ENCODE assay signal across 10 cellular contexts in the genomic region with DNA sequence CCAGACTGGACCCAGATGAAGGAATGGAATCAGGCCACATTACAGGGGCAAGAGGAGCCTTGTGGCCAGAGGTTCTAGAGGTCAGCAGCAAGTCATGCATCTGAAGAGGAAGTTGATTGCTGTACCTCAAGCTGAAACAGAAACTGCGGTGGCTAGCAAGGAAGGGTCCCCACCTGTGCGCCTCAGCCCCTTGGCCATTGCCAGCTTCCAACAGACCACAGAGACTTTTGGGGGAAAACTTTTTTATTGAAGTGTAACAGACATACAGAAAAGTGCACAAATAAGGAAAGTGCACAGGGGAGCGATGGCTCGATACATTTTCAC. TPM values are rescaled to one million over a fixed set of nuclear protein-coding genes. Genes with fewer than 3 reads are reported as not detected.
A peak's percentile ranks its signal among the peaks of the same experiment; 100 is the strongest.
DNase-seq lines count a peak whose midpoint lies in the region; ATAC-seq and TF ChIP-seq lines count a peak whose summit lies in the region.
"Had no signal": no experiment of that assay in that cellular context is flagged by ENCODE, and none has a peak within 500 bp of the region (broad histone marks: within the 10 kb centered on the region; RNA-seq: fewer than 3 reads in every experiment).

No MANE protein-coding gene starts in this region.

- H3K27ac ChIP-seq in CD8-positive, alpha-beta memory T cell (ENCODE audit: low read depth, low read length), result peak overlapping the region; percentile 1
- no peak overlapping the region for H3K27ac ChIP-seq in coronary artery
- H3K27ac ChIP-seq: parathyroid adenoma had no signal

- peaks cover 0 to 1% of the 10 kb centered on the region in 2 donors for H3K27me3 Mint-ChIP-seq in CD8-positive, alpha-beta memory T cell
- peaks cover 8% of the 10 kb centered on the region for H3K27me3 Mint-ChIP-seq in T-helper 17 cell

- POLR2A ChIA-PET in CD8-positive, alpha-beta memory T cell (lab: Charles Lee), result no interaction called here

- peak; percentile 97 for ATAC-seq in GM19438 (IDR thresholded peaks at IDR 0.05; ENCODE audit: low read depth, unreplicated experiment)
- peak; percentile 89 for ATAC-seq in HG03108 (IDR thresholded peaks at IDR 0.05; ENCODE audit: unreplicated experiment)
- ATAC-seq in T-helper 17 cell, result no peak

- H3K36me3 Mint-ChIP-seq in CD8-positive, alpha-beta memory T cell, result no peaks in the 10 kb centered on the region
- no peaks in the 10 kb centered on the region for H3K36me3 Mint-ChIP-seq in T-helper 17 cell (ENCODE audit: low read depth)

- peaks cover 0 to 7% (median 4%) of the 10 kb centered on the region in 3 donors for H3K4me1 Mint-ChIP-seq in CD8-positive, alpha-beta memory T cell
- peaks cover 4% of the 10 kb centered on the region for H3K4me1 Mint-ChIP-seq in T-helper 17 cell

- no peak for DNase-seq in CD8-positive, alpha-beta memory T cell
- no peak for DNase-seq in T-helper 17 cell
- no peak for DNase-seq in stimulated activated CD4-positive, alpha-beta T cell treated with anti-CD3 and anti-CD28 coated beads, Interleukin-4, amount 100 ng/mL, for 24 hours
- DNase-seq in occipital lobe (lab: John Stamatoyannopoulos, UW), result no peak
- DNase-seq in T-helper 9 cell, result no peak
- DNase-seq in coronary artery (ENCODE audit: low spot score), result no peak
- DNase-seq: SIG-M5 had no signal

- H3K4me3 ChIP-seq in CD8-positive, alpha-beta memory T cell (ENCODE audit: low read length), result no peak overlapping the region
- H3K4me3 ChIP-seq in coronary artery, result no peak overlapping the region

- H3K4me3 Mint-ChIP-seq in CD8-positive, alpha-beta memory T cell, result no peak overlapping the region
- H3K4me3 Mint-ChIP-seq in T-helper 17 cell, result peak overlapping the region; percentile 61

- H3K36me3 ChIP-seq in CD8-positive, alpha-beta memory T cell (ENCODE audit: insufficient read depth, low read length), result no peaks in the 10 kb centered on the region

- no peak for TF ChIP-seq CTCF in coronary artery (IDR thresholded peaks at IDR 0.05)

- H3K9me3 Mint-ChIP-seq in CD8-positive, alpha-beta memory T cell, result no peaks in the 10 kb centered on the region

- H3K27ac Mint-ChIP-seq in CD8-positive, alpha-beta memory T cell, result no peak overlapping the region
- H3K27ac Mint-ChIP-seq in T-helper 17 cell, result no peak overlapping the region

- no peaks in the 10 kb centered on the region for H3K4me1 ChIP-seq in CD8-positive, alpha-beta memory T cell (ENCODE audit: insufficient read depth, low read length)

- CTCF ChIA-PET in CD8-positive, alpha-beta memory T cell (lab: Charles Lee), result no interaction called here

- H3K9me3 ChIP-seq in CD8-positive, alpha-beta memory T cell (ENCODE audit: low read length), result no peaks in the 10 kb centered on the region
- H3K9me3 ChIP-seq in T-helper 17 cell (ENCODE audit: control insufficient read depth, low read length, poor library complexity, severe bottlenecking), result no peaks in the 10 kb centered on the region

- H3K27me3 ChIP-seq in CD8-positive, alpha-beta memory T cell (ENCODE audit: insufficient read depth, low read length, poor library complexity, severe bottlenecking), result no peaks in the 10 kb centered on the region

RNA-seq across cellular contexts. Expression of gene SLC9A8, which starts 26.8 kb away (rescaled TPM):
- total RNA-seq in CD8-positive, alpha-beta memory T cell, result 10 to 100 TPM; 11.5 to 12.0 TPM
- 7.7 TPM for polyA plus RNA-seq in CD8-positive, alpha-beta memory T cell
- 10 to 100 TPM; 42.4 to 44.8 TPM for total RNA-seq in T-helper 17 cell
- 6.1 TPM for total RNA-seq in occipital lobe
